Comparison of ENCODE assay signal across 9 cellular contexts in genomic region chr22:24207264-24208011, GRCh38. TPM values are rescaled to one million over a fixed set of nuclear protein-coding genes. Genes with fewer than 3 reads are reported as not detected.
A peak's percentile ranks its signal among the peaks of the same experiment; 100 is the strongest.
DNase-seq lines count a peak whose midpoint lies in the region; ATAC-seq and TF ChIP-seq lines count a peak whose summit lies in the region.
"Had no signal": no experiment of that assay in that cellular context is flagged by ENCODE, and none has a peak within 500 bp of the region (broad histone marks: within the 10 kb centered on the region; RNA-seq: fewer than 3 reads in every experiment).

No MANE protein-coding gene starts in this region.

- peak overlapping the region; percentile 1 for H3K27ac Mint-ChIP-seq in activated T-cell treated with anti-CD3 and anti-CD28 coated beads, Interleukin-2, amount 50 U/mL, for 72 hours
- peak overlapping the region; percentile 99 for H3K27ac Mint-ChIP-seq in MCF 10A (ENCODE audit: low read depth, unreplicated experiment)

- H3K36me3 ChIP-seq in mucosa of rectum (ENCODE audit: control insufficient read depth in 2 of 2, insufficient read depth in 2 of 2, low read length in 2 of 2) (no peaks in the 10 kb centered on the region), urinary bladder (ENCODE audit: insufficient read depth) (peaks cover 2% of the 10 kb centered on the region)

- H3K27ac ChIP-seq in mucosa of rectum (ENCODE audit: low read depth in 2 of 2, low read length in 2 of 2), result peak overlapping the region; percentile 33 to 76
- peak overlapping the region; percentile 42 for H3K27ac ChIP-seq in urinary bladder (ENCODE audit: low read depth)

- no peaks in the 10 kb centered on the region for H3K36me3 Mint-ChIP-seq in activated T-cell treated with anti-CD3 and anti-CD28 coated beads, Interleukin-2, amount 50 U/mL, for 72 hours (ENCODE audit: insufficient read depth in 2 of 2)
- H3K36me3 Mint-ChIP-seq in MCF 10A (ENCODE audit: insufficient read depth, unreplicated experiment), result no peaks in the 10 kb centered on the region

- BruUV-seq in MCF 10A (replicated peaks; lab: Mats Ljungman, UMichigan), result TSS peak; percentile 66

- no peak overlapping the region for H3K4me3 ChIP-seq in mucosa of rectum (ENCODE audit: low read length in 2 of 2)
- H3K4me3 ChIP-seq in urinary bladder (ENCODE audit: low read depth, low read length), result no peak overlapping the region

- peaks cover 0 to 1% of the 10 kb centered on the region in 2 donors for H3K9me3 Mint-ChIP-seq in activated T-cell treated with anti-CD3 and anti-CD28 coated beads, Interleukin-2, amount 50 U/mL, for 72 hours
- no peaks in the 10 kb centered on the region for H3K9me3 Mint-ChIP-seq in MCF 10A (ENCODE audit: unreplicated experiment)

- peaks cover 8 to 16% of the 10 kb centered on the region in 2 donors for H3K4me1 ChIP-seq in mucosa of rectum (ENCODE audit: control insufficient read depth in 2 of 2, insufficient read depth in 2 of 2, low read length in 2 of 2)
- H3K4me1 ChIP-seq in urinary bladder (ENCODE audit: insufficient read depth), result no peaks in the 10 kb centered on the region

- intact Hi-C loops in MCF 10A (cut with micrococcal nuclease), result no loop called here

- CTCF ChIA-PET in MCF 10A (lab: Yijun Ruan, JAX), result interaction anchor here (4.2 kb wide), 1 partner anchor 18 kb away, joined by 10 read pairs; no protein-coding TSS in a partner anchor

- peak overlapping the region in 1 of 2 donors; percentile 53 for H3K4me3 Mint-ChIP-seq in activated T-cell treated with anti-CD3 and anti-CD28 coated beads, Interleukin-2, amount 50 U/mL, for 72 hours
- peak overlapping the region; percentile 67 for H3K4me3 Mint-ChIP-seq in MCF 10A (ENCODE audit: unreplicated experiment)

- POLR2A ChIA-PET in MCF 10A (lab: Yijun Ruan, JAX), result interaction anchor here (0.7 to 1.5 kb wide), 5 partner anchors 18 to 197 kb away, joined by 3 to 6 read pairs (median 4); partner anchors contain the start of gene CABIN1

- H3K4me1 Mint-ChIP-seq in activated T-cell treated with anti-CD3 and anti-CD28 coated beads, Interleukin-2, amount 50 U/mL, for 72 hours (ENCODE audit: low read depth), result peaks cover 11% of the 10 kb centered on the region
- peaks cover 27% of the 10 kb centered on the region for H3K4me1 Mint-ChIP-seq in MCF 10A (ENCODE audit: insufficient read depth, unreplicated experiment)

- H3K27me3 Mint-ChIP-seq in activated T-cell treated with anti-CD3 and anti-CD28 coated beads, Interleukin-2, amount 50 U/mL, for 72 hours (ENCODE audit: low read depth), result no peaks in the 10 kb centered on the region
- no peaks in the 10 kb centered on the region for H3K27me3 Mint-ChIP-seq in MCF 10A (ENCODE audit: insufficient read depth, unreplicated experiment)

- 67% methylated on average over 8 of the region's 8 CpGs for WGBS in urinary bladder

- TF ChIP-seq CTCF in MCF 10A (IDR thresholded peaks at IDR 0.05; ENCODE audit: unreplicated experiment), result no peak

- no peaks in the 10 kb centered on the region for H3K27me3 ChIP-seq in mucosa of rectum (ENCODE audit: control insufficient read depth in 2 of 2, insufficient read depth in 2 of 2, low read length in 2 of 2)

- H3K9me3 ChIP-seq in mucosa of rectum (ENCODE audit: control insufficient read depth in 2 of 2, low read length in 2 of 2), result no peaks in the 10 kb centered on the region

- H3K9ac ChIP-seq in mucosa of rectum (ENCODE audit: low read depth in 1 of 2, low read length in 2 of 2), result peak overlapping the region in 1 of 2 donors; percentile 26

- ATAC-seq in activated T-cell treated with anti-CD3 and anti-CD28 coated beads, Interleukin-2, amount 50 U/mL, for 72 hours (replicated peaks in 1 of 2), result no peak
- ATAC-seq in GM18873 (IDR thresholded peaks at IDR 0.05; ENCODE audit: low FRiP score, unreplicated experiment), result no peak

- no peak for DNase-seq in activated T-cell treated with anti-CD3 and anti-CD28 coated beads, Interleukin-2, amount 50 U/mL, for 72 hours
- DNase-seq in activated T-cell treated with anti-CD3 and anti-CD28 coated beads for 4 hours (no peak), MCF 10A (ENCODE audit: unreplicated experiment) (no peak), NOMO-1 treated with dmso at 0.1 percent for 144 hours (lab: John Stamatoyannopoulos, UW; ENCODE audit: unreplicated experiment) (no peak), DMS79 treated with DMSO at 0.1 percent for 48 hours (lab: John Stamatoyannopoulos, UW) (no peak)

RNA-seq across cellular contexts. Expression of gene SUSD2, which starts 26.2 kb away (rescaled TPM):
- under 1 TPM; 0.55 to 0.60 TPM for total RNA-seq in activated T-cell treated with anti-CD3 and anti-CD28 coated beads, Interleukin-2, amount 50 U/mL, for 72 hours
- total RNA-seq in MCF 10A (2022), result 13.3 and 32.8 TPM in 2 replicates
- total RNA-seq in urinary bladder, result 0.26 TPM
- 8.3 TPM for polyA plus RNA-seq in urinary bladder

RNA-seq across cellular contexts. Expression of gene GGT5, which starts 37.4 kb away (rescaled TPM):
- total RNA-seq in activated T-cell treated with anti-CD3 and anti-CD28 coated beads, Interleukin-2, amount 50 U/mL, for 72 hours, result under 1 TPM in 1 of 2 donors, not detected in 1; 0.37 TPM
- 31.5 and 34.6 TPM in 2 replicates for total RNA-seq in MCF 10A (2022)
- 3.4 TPM for total RNA-seq in urinary bladder
- polyA plus RNA-seq in urinary bladder, result 101 TPM
- total RNA-seq: HT1080 had no signal
